In the genomic region with DNA sequence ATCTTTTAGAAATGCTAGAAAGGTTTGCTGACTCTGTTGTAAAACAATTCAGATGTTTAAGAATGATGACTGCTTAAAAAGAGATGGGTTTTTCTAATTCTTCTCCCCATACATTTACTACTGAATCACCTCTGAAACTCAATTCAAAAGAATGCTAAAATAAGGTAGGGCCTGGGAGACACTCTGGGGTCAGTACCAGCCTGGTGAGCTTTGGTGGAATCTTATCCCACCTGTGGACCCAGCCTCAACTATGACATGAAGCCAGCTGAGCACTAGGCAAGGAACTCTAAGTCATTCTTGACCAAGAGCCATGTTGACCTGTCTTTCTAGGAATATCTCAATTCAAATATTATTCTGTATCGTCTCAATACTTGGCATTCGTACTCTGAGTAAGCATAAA, we compare ENCODE assay signal across 24 cellular contexts. TPM values are rescaled to one million over a fixed set of nuclear protein-coding genes. Genes with fewer than 3 reads are reported as not detected.
DNase-seq lines count a peak whose midpoint lies in the region; ATAC-seq and TF ChIP-seq lines count a peak whose summit lies in the region.
"Had no signal": no experiment of that assay in that cellular context is flagged by ENCODE, and none has a peak within 500 bp of the region (broad histone marks: within the 10 kb centered on the region; RNA-seq: fewer than 3 reads in every experiment).

No MANE protein-coding gene starts in this region.

- no peak for DNase-seq in activated T-cell treated with anti-CD3 and anti-CD28 coated beads, Interleukin-2, amount 50 U/mL, for 24 hours
- no peak for DNase-seq in activated T-cell treated with anti-CD3 and anti-CD28 coated beads, Interleukin-2, amount 50 U/mL, for 4 hours
- no peak for DNase-seq in CD8-positive, alpha-beta T cell
- DNase-seq in activated T-helper 1 cell treated with anti-CD3 and anti-CD28 coated beads, Interleukin-12 subunit alpha, Interleukin-12 subunit beta, Interleukin-2, Interleukin-4 antibody, amounts not matched to agents 30 ng/mL and 10 ng/mL and 1 ng/mL, durations not matched to agents 14 hours and 24 hours and 36 hours (ENCODE audit: low spot score), result no peak
- DNase-seq in naive thymus-derived CD4-positive, alpha-beta T cell, result no peak
- DNase-seq in WERI-Rb-1 (no peak), NCI-H1694 (lab: John Stamatoyannopoulos, UW) (no peak)
- DNase-seq: 8988T, DMS53, GF-D8, IMR-90, NCI-H1092 treated with DMSO at 0.1 percent for 48 hours, NCI-H1436 treated with DMSO at 0.1 percent for 48 hours, NCI-H2029, NCI-H226, NCI-H510A treated with DMSO at 0.1 percent for 48 hours, NCI-H748 treated with DMSO at 0.1 percent for 48 hours, RPMI8226, SHP77 had no signal

- H3K27ac ChIP-seq in CD8-positive, alpha-beta T cell (ENCODE audit: low read depth, low read length), result no peak overlapping the region
- H3K27ac ChIP-seq in naive thymus-derived CD4-positive, alpha-beta T cell (ENCODE audit: low read depth, low read length), result no peak overlapping the region
- H3K27ac ChIP-seq in WERI-Rb-1, result no peak overlapping the region
- H3K27ac ChIP-seq: BLaER1 treated with 17β-estradiol and CSF1 and Interleukin-3, amounts not matched to agents 10 nM and 100 nM; KMS-11; PC-9 had no signal

- peaks cover 18% of the 10 kb centered on the region for H3K4me1 ChIP-seq in CD8-positive, alpha-beta T cell (ENCODE audit: insufficient read depth, low read length)
- peaks cover 0 to 4% of the 10 kb centered on the region in 2 donors for H3K4me1 ChIP-seq in naive thymus-derived CD4-positive, alpha-beta T cell (ENCODE audit: control insufficient read depth in 2 of 2, insufficient read depth in 2 of 2, low read length in 2 of 2)

- CTCF ChIA-PET in CD8-positive, alpha-beta T cell (lab: Charles Lee), result interaction anchor here (1.1 to 1.2 kb wide), 2 partner anchors 159 to 285 kb away, joined by 3 read pairs; no protein-coding TSS in a partner anchor
- CTCF ChIA-PET in naive thymus-derived CD4-positive, alpha-beta T cell (lab: Charles Lee), result interaction anchor here (0.5 to 0.8 kb wide), 2 partner anchors 132 to 288 kb away, joined by 3 read pairs; no protein-coding TSS in a partner anchor

- no peaks in the 10 kb centered on the region for H3K27me3 Mint-ChIP-seq in activated T-cell treated with anti-CD3 and anti-CD28 coated beads, Interleukin-2, amount 50 U/mL, for 24 hours
- H3K27me3 Mint-ChIP-seq in activated T-cell treated with anti-CD3 and anti-CD28 coated beads, Interleukin-2, amount 50 U/mL, for 4 hours (ENCODE audit: low read depth), result no peaks in the 10 kb centered on the region
- H3K27me3 Mint-ChIP-seq in CD8-positive, alpha-beta T cell (ENCODE audit: low read depth), result no peaks in the 10 kb centered on the region
- no peaks in the 10 kb centered on the region for H3K27me3 Mint-ChIP-seq in activated T-helper 1 cell treated with anti-CD3 and anti-CD28 coated beads, Interleukin-12 subunit alpha, Interleukin-12 subunit beta, Interleukin-2, Interleukin-4 antibody, amounts not matched to agents 30 ng/mL and 10 ng/mL and 1 ng/mL, durations not matched to agents 14 hours and 24 hours and 36 hours (ENCODE audit: insufficient read depth)
- no peaks in the 10 kb centered on the region for H3K27me3 Mint-ChIP-seq in naive thymus-derived CD4-positive, alpha-beta T cell

- ATAC-seq in activated T-cell treated with anti-CD3 and anti-CD28 coated beads, Interleukin-2, amount 50 U/mL, for 4 hours, result no peak
- no peak for ATAC-seq in CD8-positive, alpha-beta T cell
- ATAC-seq in naive thymus-derived CD4-positive, alpha-beta T cell, result no peak
- ATAC-seq in GM21619 (IDR thresholded peaks at IDR 0.05; ENCODE audit: unreplicated experiment), result no peak

- POLR2A ChIA-PET in CD8-positive, alpha-beta T cell (lab: Charles Lee), result no interaction called here
- POLR2A ChIA-PET in naive thymus-derived CD4-positive, alpha-beta T cell (lab: Charles Lee), result no interaction called here

- H3K27me3 ChIP-seq in CD8-positive, alpha-beta T cell (ENCODE audit: insufficient read depth, low read length), result no peaks in the 10 kb centered on the region
- no peaks in the 10 kb centered on the region for H3K27me3 ChIP-seq in naive thymus-derived CD4-positive, alpha-beta T cell (ENCODE audit: control insufficient read depth in 2 of 2, insufficient read depth in 2 of 2, low read length in 2 of 2)
- no peaks in the 10 kb centered on the region for H3K27me3 ChIP-seq in WERI-Rb-1 (ENCODE audit: insufficient read depth, low read depth, severe bottlenecking)
- H3K27me3 ChIP-seq: BLaER1 treated with 17β-estradiol and CSF1 and Interleukin-3, amounts not matched to agents 10 nM and 100 nM had no signal

- no peak for TF ChIP-seq CTCF in CD8-positive, alpha-beta T cell (IDR thresholded peaks at IDR 0.05)
- no peak for TF ChIP-seq CTCF in WERI-Rb-1 (IDR thresholded peaks at IDR 0.05; ENCODE audit: low read depth, low read length)

- H3K9me3 ChIP-seq in CD8-positive, alpha-beta T cell (ENCODE audit: low read length), result no peaks in the 10 kb centered on the region
- no peaks in the 10 kb centered on the region for H3K9me3 ChIP-seq in naive thymus-derived CD4-positive, alpha-beta T cell (ENCODE audit: control insufficient read depth in 2 of 3, low read length in 3 of 3)
- no peaks in the 10 kb centered on the region for H3K9me3 ChIP-seq in WERI-Rb-1 (ENCODE audit: severe bottlenecking)
- H3K9me3 ChIP-seq: HAP-1 had no signal

- intact Hi-C loops in CD8-positive, alpha-beta T cell (cut with DNase I, micrococcal nuclease), result loop anchor here in 1 of 2 experiments (5.0 kb wide), 1 partner anchor 415 kb away; no protein-coding TSS in a partner anchor
- intact Hi-C loops in activated T-helper 1 cell treated with anti-CD3 and anti-CD28 coated beads, Interleukin-12 subunit alpha, Interleukin-12 subunit beta, Interleukin-2, Interleukin-4 antibody, amounts not matched to agents 30 ng/mL and 10 ng/mL and 1 ng/mL, durations not matched to agents 14 hours and 24 hours and 36 hours (cut with micrococcal nuclease), result no loop called here
- intact Hi-C loops in naive thymus-derived CD4-positive, alpha-beta T cell (cut with micrococcal nuclease), result no loop called here

- H3K9me3 Mint-ChIP-seq in activated T-cell treated with anti-CD3 and anti-CD28 coated beads, Interleukin-2, amount 50 U/mL, for 24 hours, result no peaks in the 10 kb centered on the region
- H3K9me3 Mint-ChIP-seq in activated T-cell treated with anti-CD3 and anti-CD28 coated beads, Interleukin-2, amount 50 U/mL, for 4 hours, result no peaks in the 10 kb centered on the region
- no peaks in the 10 kb centered on the region for H3K9me3 Mint-ChIP-seq in CD8-positive, alpha-beta T cell
- no peaks in the 10 kb centered on the region for H3K9me3 Mint-ChIP-seq in activated T-helper 1 cell treated with anti-CD3 and anti-CD28 coated beads, Interleukin-12 subunit alpha, Interleukin-12 subunit beta, Interleukin-2, Interleukin-4 antibody, amounts not matched to agents 30 ng/mL and 10 ng/mL and 1 ng/mL, durations not matched to agents 14 hours and 24 hours and 36 hours
- H3K9me3 Mint-ChIP-seq in naive thymus-derived CD4-positive, alpha-beta T cell, result no peaks in the 10 kb centered on the region

- peaks cover 14% of the 10 kb centered on the region for H3K4me1 Mint-ChIP-seq in activated T-cell treated with anti-CD3 and anti-CD28 coated beads, Interleukin-2, amount 50 U/mL, for 24 hours (ENCODE audit: low read depth)
- peaks cover 23% of the 10 kb centered on the region for H3K4me1 Mint-ChIP-seq in activated T-cell treated with anti-CD3 and anti-CD28 coated beads, Interleukin-2, amount 50 U/mL, for 4 hours (ENCODE audit: low read depth)
- H3K4me1 Mint-ChIP-seq in CD8-positive, alpha-beta T cell (ENCODE audit: low read depth), result peaks cover 22% of the 10 kb centered on the region
- H3K4me1 Mint-ChIP-seq in activated T-helper 1 cell treated with anti-CD3 and anti-CD28 coated beads, Interleukin-12 subunit alpha, Interleukin-12 subunit beta, Interleukin-2, Interleukin-4 antibody, amounts not matched to agents 30 ng/mL and 10 ng/mL and 1 ng/mL, durations not matched to agents 14 hours and 24 hours and 36 hours (ENCODE audit: low read depth), result peaks cover 23% of the 10 kb centered on the region
- peaks cover 8 to 25% (median 22%) of the 10 kb centered on the region in 7 donors for H3K4me1 Mint-ChIP-seq in naive thymus-derived CD4-positive, alpha-beta T cell

- H3K4me3 Mint-ChIP-seq in activated T-cell treated with anti-CD3 and anti-CD28 coated beads, Interleukin-2, amount 50 U/mL, for 24 hours, result no peak overlapping the region
- no peak overlapping the region for H3K4me3 Mint-ChIP-seq in activated T-cell treated with anti-CD3 and anti-CD28 coated beads, Interleukin-2, amount 50 U/mL, for 4 hours
- H3K4me3 Mint-ChIP-seq in CD8-positive, alpha-beta T cell, result no peak overlapping the region
- H3K4me3 Mint-ChIP-seq in activated T-helper 1 cell treated with anti-CD3 and anti-CD28 coated beads, Interleukin-12 subunit alpha, Interleukin-12 subunit beta, Interleukin-2, Interleukin-4 antibody, amounts not matched to agents 30 ng/mL and 10 ng/mL and 1 ng/mL, durations not matched to agents 14 hours and 24 hours and 36 hours, result no peak overlapping the region
- H3K4me3 Mint-ChIP-seq in naive thymus-derived CD4-positive, alpha-beta T cell, result no peak overlapping the region

- H3K36me3 Mint-ChIP-seq in activated T-cell treated with anti-CD3 and anti-CD28 coated beads, Interleukin-2, amount 50 U/mL, for 24 hours (ENCODE audit: low read depth), result peaks cover 67% of the 10 kb centered on the region
- peaks cover 39% of the 10 kb centered on the region for H3K36me3 Mint-ChIP-seq in activated T-cell treated with anti-CD3 and anti-CD28 coated beads, Interleukin-2, amount 50 U/mL, for 4 hours (ENCODE audit: insufficient read depth)
- H3K36me3 Mint-ChIP-seq in CD8-positive, alpha-beta T cell, result peaks cover 62% of the 10 kb centered on the region
- H3K36me3 Mint-ChIP-seq in activated T-helper 1 cell treated with anti-CD3 and anti-CD28 coated beads, Interleukin-12 subunit alpha, Interleukin-12 subunit beta, Interleukin-2, Interleukin-4 antibody, amounts not matched to agents 30 ng/mL and 10 ng/mL and 1 ng/mL, durations not matched to agents 14 hours and 24 hours and 36 hours (ENCODE audit: low read depth), result peaks cover 43% of the 10 kb centered on the region
- H3K36me3 Mint-ChIP-seq in naive thymus-derived CD4-positive, alpha-beta T cell, result peaks cover 8 to 30% (median 22%) of the 10 kb centered on the region in 5 donors

- no peak overlapping the region for H3K4me3 ChIP-seq in CD8-positive, alpha-beta T cell (ENCODE audit: low read depth, low read length)
- H3K4me3 ChIP-seq in naive thymus-derived CD4-positive, alpha-beta T cell (ENCODE audit: low read length), result no peak overlapping the region
- H3K4me3 ChIP-seq in WERI-Rb-1 (ENCODE audit: low read depth, low read length), result no peak overlapping the region
- H3K4me3 ChIP-seq: BLaER1 treated with 17β-estradiol and CSF1 and Interleukin-3, amounts not matched to agents 10 nM and 100 nM; HAP-1; PC-9 had no signal

- H3K36me3 ChIP-seq in CD8-positive, alpha-beta T cell (ENCODE audit: insufficient read depth, low read length), result peaks cover 24% of the 10 kb centered on the region
- H3K36me3 ChIP-seq in naive thymus-derived CD4-positive, alpha-beta T cell (ENCODE audit: control insufficient read depth in 2 of 3, insufficient read depth in 3 of 3, low read length in 3 of 3), result peaks cover 0 to 64% (median 12%) of the 10 kb centered on the region in 3 experiments
- peaks cover 65% of the 10 kb centered on the region for H3K36me3 ChIP-seq in WERI-Rb-1

- H3K27ac Mint-ChIP-seq in activated T-cell treated with anti-CD3 and anti-CD28 coated beads, Interleukin-2, amount 50 U/mL, for 24 hours, result peak overlapping the region; percentile 84
- H3K27ac Mint-ChIP-seq in CD8-positive, alpha-beta T cell, result peak overlapping the region; percentile 55
- H3K27ac Mint-ChIP-seq in activated T-helper 1 cell treated with anti-CD3 and anti-CD28 coated beads, Interleukin-12 subunit alpha, Interleukin-12 subunit beta, Interleukin-2, Interleukin-4 antibody, amounts not matched to agents 30 ng/mL and 10 ng/mL and 1 ng/mL, durations not matched to agents 14 hours and 24 hours and 36 hours, result peak overlapping the region; percentile 14
- peak overlapping the region in 5 of 9 donors; percentile 7 to 63 (median 57) for H3K27ac Mint-ChIP-seq in naive thymus-derived CD4-positive, alpha-beta T cell

RNA-seq across cellular contexts. Expression of a gene that starts 44.3 kb away (rescaled TPM):
- total RNA-seq in activated T-cell treated with anti-CD3 and anti-CD28 coated beads, Interleukin-2, amount 50 U/mL, for 4 hours, result 10 to 100 TPM; 49.8 to 57.8 (median 55.2) TPM
- total RNA-seq in CD8-positive, alpha-beta T cell, result 10 to 100 TPM; 30.4 to 33.4 TPM
- total RNA-seq in activated T-helper 1 cell treated with anti-CD3 and anti-CD28 coated beads, Interleukin-12 subunit alpha, Interleukin-12 subunit beta, Interleukin-2, Interleukin-4 antibody, amounts not matched to agents 30 ng/mL and 10 ng/mL and 1 ng/mL, durations not matched to agents 14 hours and 24 hours and 36 hours, result 52.3 and 57.6 TPM in 2 replicates
- total RNA-seq in naive thymus-derived CD4-positive, alpha-beta T cell, result 10 to 100 TPM; 24.0 to 57.5 (median 43.4) TPM
- polyA plus RNA-seq in naive thymus-derived CD4-positive, alpha-beta T cell, result 10 to 100 TPM; 15.7 to 39.7 TPM

RNA-seq across cellular contexts. Expression of a gene that starts 53.5 kb away (rescaled TPM):
- under 1 TPM; 0.16 to 0.68 (median 0.63) TPM for total RNA-seq in activated T-cell treated with anti-CD3 and anti-CD28 coated beads, Interleukin-2, amount 50 U/mL, for 4 hours
- total RNA-seq in CD8-positive, alpha-beta T cell, result under 1 TPM; 0.25 to 0.33 TPM
- total RNA-seq in activated T-helper 1 cell treated with anti-CD3 and anti-CD28 coated beads, Interleukin-12 subunit alpha, Interleukin-12 subunit beta, Interleukin-2, Interleukin-4 antibody, amounts not matched to agents 30 ng/mL and 10 ng/mL and 1 ng/mL, durations not matched to agents 14 hours and 24 hours and 36 hours, result 0.10 and 0.12 TPM in 2 replicates
- 1 to 10 TPM in 2 of 5 experiments, under 1 TPM in 1, not detected in 2; 0.29 to 5.9 (median 1.3) TPM for total RNA-seq in naive thymus-derived CD4-positive, alpha-beta T cell
- not detected for polyA plus RNA-seq in naive thymus-derived CD4-positive, alpha-beta T cell
- total RNA-seq: PC-9 had no signal

Comparison
In these comparisons a context has a peak if more than half of its experiments do, and no peak if none do; other contexts are left out.
1. H3K27ac Mint-ChIP-seq: peak in every context shown above with its lines; median percentile 84 in activated T-cell treated with anti-CD3 and anti-CD28 coated beads, Interleukin-2, amount 50 U/mL, for 24 hours; 57 in naive thymus-derived CD4-positive, alpha-beta T cell; 55 in CD8-positive, alpha-beta T cell; 14 in activated T-helper 1 cell treated with anti-CD3 and anti-CD28 coated beads, Interleukin-12 subunit alpha, Interleukin-12 subunit beta, Interleukin-2, Interleukin-4 antibody, amounts not matched to agents 30 ng/mL and 10 ng/mL and 1 ng/mL, durations not matched to agents 14 hours and 24 hours and 36 hours.